21 cellular contexts compared by ENCODE assay signal in the genomic region with DNA sequence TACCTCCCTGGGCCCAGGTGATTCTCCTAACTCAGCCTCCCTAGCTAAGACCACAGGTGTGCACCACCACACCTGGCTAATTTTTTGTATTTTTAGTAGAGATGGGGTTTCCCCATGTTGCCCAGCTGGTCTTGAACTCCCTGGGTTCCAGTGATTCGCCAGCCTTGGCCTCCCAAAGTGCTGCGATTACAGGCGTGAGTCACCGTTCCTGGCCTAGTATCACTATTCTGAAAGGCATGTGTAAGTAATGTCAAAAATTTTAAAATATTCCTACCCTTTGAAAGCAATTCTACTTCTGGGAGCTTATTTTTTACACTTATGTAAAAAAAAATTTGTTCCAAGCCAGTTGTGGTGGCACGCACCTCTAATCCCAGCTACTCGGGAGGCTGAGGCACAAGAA. TPM values are rescaled to one million over a fixed set of nuclear protein-coding genes. Genes with fewer than 3 reads are reported as not detected.
DNase-seq lines count a peak whose midpoint lies in the region; ATAC-seq and TF ChIP-seq lines count a peak whose summit lies in the region.
"Had no signal": no experiment of that assay in that cellular context is flagged by ENCODE, and none has a peak within 500 bp of the region (broad histone marks: within the 10 kb centered on the region; RNA-seq: fewer than 3 reads in every experiment).

No MANE protein-coding gene starts in this region.

- H2BK120ac ChIP-seq in IMR-90 (ENCODE audit: low read depth, low read length): no peak overlapping the region

- peaks cover 33% of the 10 kb centered on the region for H3F3A ChIP-seq in neural progenitor cell (ENCODE audit: low read depth)

- TF ChIP-seq POLR2A in IMR-90 (IDR thresholded peaks at IDR 0.05; ENCODE audit: low read depth, low read length): no peak

- no peaks in the 10 kb centered on the region for H3K79me2 ChIP-seq in neural progenitor cell (ENCODE audit: low read depth)

- no peak overlapping the region for H3K4ac ChIP-seq in IMR-90 (ENCODE audit: low read depth, low read length)

- no peak overlapping the region for H3K4me2 ChIP-seq in IMR-90 (ENCODE audit: low read depth, low read length)
- H3K4me2 ChIP-seq in neural progenitor cell: no peak overlapping the region

- H2BK20ac ChIP-seq in IMR-90 (ENCODE audit: low read depth, low read length): no peak overlapping the region

- H3K27ac Mint-ChIP-seq in neural progenitor cell: no peak overlapping the region
- H3K27ac Mint-ChIP-seq in glutamatergic neuron (ENCODE audit: unreplicated experiment): no peak overlapping the region
- H3K27ac Mint-ChIP-seq: mesothelial cell of epicardium, natural killer cell had no signal

- H4K5ac ChIP-seq in IMR-90 (ENCODE audit: low read depth, low read length): no peak overlapping the region

- H3K27me3 Mint-ChIP-seq in neural progenitor cell (ENCODE audit: insufficient read depth, low read depth): peaks cover 8% of the 10 kb centered on the region
- H3K27me3 Mint-ChIP-seq in glutamatergic neuron (ENCODE audit: unreplicated experiment): no peaks in the 10 kb centered on the region

- H3K9me3 Mint-ChIP-seq in neural progenitor cell (peaks cover 2% of the 10 kb centered on the region), glutamatergic neuron (ENCODE audit: unreplicated experiment) (no peaks in the 10 kb centered on the region)

- no peak overlapping the region for H2BK5ac ChIP-seq in IMR-90 (ENCODE audit: low read depth, low read length, poor library complexity, severe bottlenecking)

- H3K4me3 Mint-ChIP-seq in neural progenitor cell (no peak overlapping the region), glutamatergic neuron (ENCODE audit: unreplicated experiment) (no peak overlapping the region)
- H3K4me3 Mint-ChIP-seq: mesothelial cell of epicardium, natural killer cell had no signal

- H3K14ac ChIP-seq in IMR-90 (replicated peaks; ENCODE audit: low read depth, low read length): no peak overlapping the region

- H3K4me1 Mint-ChIP-seq in neural progenitor cell (peaks cover 18% of the 10 kb centered on the region), glutamatergic neuron (ENCODE audit: low read depth, unreplicated experiment) (no peaks in the 10 kb centered on the region)
- H3K4me1 Mint-ChIP-seq: natural killer cell had no signal

- no peak for TF ChIP-seq CTCF in IMR-90 (conservative IDR thresholded peaks at IDR 0.05; ENCODE audit: low read depth, low read length)
- no peak for TF ChIP-seq CTCF in choroid plexus epithelial cell (conservative IDR thresholded peaks at IDR 0.05; ENCODE audit: low read depth, low read length)
- no peak for TF ChIP-seq CTCF in neural progenitor cell (IDR thresholded peaks at IDR 0.05)
- no peak for TF ChIP-seq CTCF in glutamatergic neuron (IDR thresholded peaks at IDR 0.05; ENCODE audit: partially characterized antibody, unreplicated experiment)

- CTCF ChIA-PET in IMR-90 (lab: Yijun Ruan, JAX): interaction anchor here (0.7 kb wide), 1 partner anchor 1543 kb away, joined by 3 read pairs; no protein-coding TSS in a partner anchor

- no peaks in the 10 kb centered on the region for H3K9me1 ChIP-seq in IMR-90 (ENCODE audit: insufficient read depth, low read length)

- H2AK9ac ChIP-seq in IMR-90 (replicated peaks; ENCODE audit: low read depth, low read length, poor library complexity): no peak overlapping the region

- no peaks in the 10 kb centered on the region for H3K4me1 ChIP-seq in IMR-90 (ENCODE audit: control insufficient read depth, insufficient read depth, low read length)
- peaks cover 24% of the 10 kb centered on the region for H3K4me1 ChIP-seq in neural progenitor cell

- no peaks in the 10 kb centered on the region for H3K79me1 ChIP-seq in IMR-90 (ENCODE audit: low read depth in 1 of 2, low read length in 2 of 2)

- H2BK15ac ChIP-seq in IMR-90 (ENCODE audit: low read depth, low read length): no peak overlapping the region

- no peak overlapping the region for H3K18ac ChIP-seq in IMR-90 (ENCODE audit: low read depth, low read length)

- no peak overlapping the region for H2AK5ac ChIP-seq in IMR-90 (ENCODE audit: low read depth, low read length)

- no peak overlapping the region for H4K8ac ChIP-seq in IMR-90 (ENCODE audit: low read depth in 2 of 2, low read length in 2 of 2)

- H3K27ac ChIP-seq in IMR-90 (ENCODE audit: insufficient read depth, low read length) (no peak overlapping the region), neural progenitor cell (peak overlapping the region; percentile 86)

- intact Hi-C loops in IMR-90 (cut with micrococcal nuclease): no loop called here

- H3K56ac ChIP-seq in IMR-90 (ENCODE audit: extremely low read depth, insufficient read depth, low read length): no peak overlapping the region

- H3K27me3 ChIP-seq in IMR-90 (ENCODE audit: control insufficient read depth, insufficient read depth, low read length) (no peaks in the 10 kb centered on the region), neural progenitor cell (no peaks in the 10 kb centered on the region)

- no peak overlapping the region for H3K4me3 ChIP-seq in IMR-90 (ENCODE audit: insufficient read depth, low read depth, low read length)
- no peak overlapping the region for H3K4me3 ChIP-seq in choroid plexus epithelial cell (ENCODE audit: low read depth, low read length)
- H3K4me3 ChIP-seq in neural progenitor cell: no peak overlapping the region

- H3K9me3 ChIP-seq in IMR-90 (ENCODE audit: control insufficient read depth, insufficient read depth, low read length): peaks cover 2% of the 10 kb centered on the region; the same call in 1 of the 2 replicates
- no peaks in the 10 kb centered on the region for H3K9me3 ChIP-seq in neural progenitor cell (ENCODE audit: low read depth)

- in situ Hi-C loops in IMR-90 (cut with MboI; ENCODE audit: low sequenced_read_pairs): loop anchor here (25.0 kb wide), 1 partner anchor 1246 kb away; no protein-coding TSS in a partner anchor

- BruUV-seq in IMR-90 (replicated peaks; lab: Mats Ljungman, UMichigan): no TSS peak

- no peak for TF ChIP-seq RAD21 in IMR-90 (IDR thresholded peaks at IDR 0.05; ENCODE audit: low read length)

- no peak overlapping the region for H4K91ac ChIP-seq in IMR-90 (ENCODE audit: insufficient read depth, low read depth, low read length)

- H3K36me3 Mint-ChIP-seq in neural progenitor cell (no peaks in the 10 kb centered on the region), glutamatergic neuron (ENCODE audit: unreplicated experiment) (no peaks in the 10 kb centered on the region)
- H3K36me3 Mint-ChIP-seq: mesothelial cell of epicardium, natural killer cell had no signal

- H3K9ac ChIP-seq in IMR-90 (ENCODE audit: low read depth, low read length): no peak overlapping the region
- H3K9ac ChIP-seq in neural progenitor cell: no peak overlapping the region

- H4K20me1 ChIP-seq in IMR-90 (ENCODE audit: insufficient read depth, low read length) (no peaks in the 10 kb centered on the region), neural progenitor cell (ENCODE audit: low read depth) (no peaks in the 10 kb centered on the region)

- dilution Hi-C loops in IMR-90 (cut with HindIII; ENCODE audit: low sequenced_read_pairs, unreplicated experiment): no loop called here

- POLR2A ChIA-PET in IMR-90 (lab: Charles Lee; ENCODE audit: unreplicated experiment): no interaction called here

- H3K23ac ChIP-seq in IMR-90 (ENCODE audit: low read depth, low read length): no peak overlapping the region

- H2AFZ ChIP-seq in IMR-90 (replicated peaks; ENCODE audit: low read length, poor library complexity) (no peak overlapping the region), neural progenitor cell (replicated peaks) (no peak overlapping the region)

- peak; percentile 44; the same call in 1 of the 2 replicates for ATAC-seq in IMR-90 (ENCODE audit: low read depth)
- ATAC-seq: HepG2, natural killer cell had no signal

- no peaks in the 10 kb centered on the region for H3K36me3 ChIP-seq in IMR-90 (ENCODE audit: control insufficient read depth, insufficient read depth, low read length)
- no peaks in the 10 kb centered on the region for H3K36me3 ChIP-seq in neural progenitor cell

- DNase-seq in EH (ENCODE audit: low read depth): peak; percentile 39
- peak; percentile 64 for DNase-seq in IMR-90
- DNase-seq in choroid plexus epithelial cell (ENCODE audit: low read depth): peak; percentile 27
- no peak for DNase-seq in neural progenitor cell (ENCODE audit: low spot score)
- DNase-seq in glutamatergic neuron: no peak
- DNase-seq in NCI-H2107 treated with DMSO at 0.1 percent for 48 hours (lab: John Stamatoyannopoulos, UW; ENCODE audit: unreplicated experiment): no peak
- DNase-seq in NCI-H1436 treated with DMSO at 0.1 percent for 48 hours (lab: John Stamatoyannopoulos, UW): no peak
- DNase-seq in NCI-H69 (lab: John Stamatoyannopoulos, UW): no peak
- DNase-seq: activated CD4-positive, alpha-beta T cell treated with anti-CD3 and anti-CD28 coated beads for 4 hours; caudate nucleus; DMS79; natural killer cell; NCI-H1436; NCI-H2171 treated with DMSO at 0.1 percent for 48 hours; NCI-H774; posterior cingulate gyrus; SHP77; small intestine; stimulated activated naive CD4-positive, alpha-beta T cell had no signal

- WGBS in IMR-90 (ENCODE audit: extremely low coverage in 2 of 2, insufficient read length in 1 of 2), 2 experiments: no CpG with 5 or more reads among the region's 6 CpGs

TF ChIP-seq in IMR-90, 13 proteins besides CTCF, POLR2A, EP300 and RAD21 (continues in another document):
- TF ChIP-seq, protein P1, sequence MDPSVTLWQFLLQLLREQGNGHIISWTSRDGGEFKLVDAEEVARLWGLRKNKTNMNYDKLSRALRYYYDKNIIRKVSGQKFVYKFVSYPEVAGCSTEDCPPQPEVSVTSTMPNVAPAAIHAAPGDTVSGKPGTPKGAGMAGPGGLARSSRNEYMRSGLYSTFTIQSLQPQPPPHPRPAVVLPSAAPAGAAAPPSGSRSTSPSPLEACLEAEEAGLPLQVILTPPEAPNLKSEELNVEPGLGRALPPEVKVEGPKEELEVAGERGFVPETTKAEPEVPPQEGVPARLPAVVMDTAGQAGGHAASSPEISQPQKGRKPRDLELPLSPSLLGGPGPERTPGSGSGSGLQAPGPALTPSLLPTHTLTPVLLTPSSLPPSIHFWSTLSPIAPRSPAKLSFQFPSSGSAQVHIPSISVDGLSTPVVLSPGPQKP (IDR thresholded peaks at IDR 0.05; ENCODE audit: borderline replicate concordance, low read depth, low read length): no peak
- TF ChIP-seq RCOR1 (IDR thresholded peaks at IDR 0.05; ENCODE audit: insufficient replicate concordance, low read length) (no peak), CHD1 (IDR thresholded peaks at IDR 0.05; ENCODE audit: low read depth, low read length) (no peak), BHLHE40 (IDR thresholded peaks at IDR 0.05; ENCODE audit: low read depth, low read length) (no peak)

RNA-seq across cellular contexts. Expression of a gene that starts 27.1 kb away (rescaled TPM):
- total RNA-seq in IMR-90 (2012; rRNA removed) (36.0 and 40.3 TPM in 2 replicates), neural progenitor cell (ENCODE audit: low replicate concordance) (51.9 and 54.7 TPM in 2 replicates), glutamatergic neuron (ENCODE audit: unreplicated experiment) (345 TPM)
- polyA plus RNA-seq in IMR-90 (2012; rRNA removed): 51.0 and 52.9 TPM in 2 replicates
- polyA plus RNA-seq in IMR-90 (2012; cell fraction: cytosol; rRNA removed): 34.1 and 43.9 TPM in 2 replicates
- polyA plus RNA-seq in IMR-90 (2012; cell fraction: nucleus; rRNA removed; ENCODE audit: low replicate concordance): 54.1 and 57.3 TPM in 2 replicates

Comparison
In these comparisons a context has a peak if more than half of its experiments do, and no peak if none do; other contexts are left out.
1. DNase-seq: peak in EH (single experiment), IMR-90 (single experiment) and choroid plexus epithelial cell (single experiment); none in neural progenitor cell (single experiment), glutamatergic neuron (single experiment), NCI-H2107 treated with DMSO at 0.1 percent for 48 hours (single experiment), NCI-H1436 treated with DMSO at 0.1 percent for 48 hours (single experiment) and NCI-H69 (single experiment).